ENCODE assay signal across 16 cellular contexts in genomic region chr2:197296861-197297260, GRCh38. TPM values are rescaled to one million over a fixed set of nuclear protein-coding genes. Genes with fewer than 3 reads are reported as not detected.
DNase-seq lines count a peak whose midpoint lies in the region; ATAC-seq and TF ChIP-seq lines count a peak whose summit lies in the region.
"Had no signal": no experiment of that assay in that cellular context is flagged by ENCODE, and none has a peak within 500 bp of the region (broad histone marks: within the 10 kb centered on the region; RNA-seq: fewer than 3 reads in every experiment).

No MANE protein-coding gene starts in this region.

- no peak for TF ChIP-seq POLR2A in NB4 (IDR thresholded peaks at IDR 0.05; ENCODE audit: extremely low read depth, insufficient read length)

- H3K27ac Mint-ChIP-seq in activated CD4-positive, alpha-beta T cell treated with anti-CD3 and anti-CD28 coated beads for 36 hours, result peak overlapping the region; percentile 93
- H3K27ac Mint-ChIP-seq in activated naive CD8-positive, alpha-beta T cell, result peak overlapping the region; percentile 98
- H3K27ac Mint-ChIP-seq in stimulated activated effector memory CD8-positive, alpha-beta T cell treated with anti-CD3 and anti-CD28 coated beads, Interleukin-12 subunit alpha, Interleukin-12 subunit beta, amount 100 ng/mL, for 72 hours, result peak overlapping the region; percentile 94

- H3K9me3 Mint-ChIP-seq in activated CD4-positive, alpha-beta T cell treated with anti-CD3 and anti-CD28 coated beads for 36 hours (ENCODE audit: low read depth), result peaks cover 12% of the 10 kb centered on the region
- no peaks in the 10 kb centered on the region for H3K9me3 Mint-ChIP-seq in activated naive CD8-positive, alpha-beta T cell (ENCODE audit: low read depth)
- peaks cover 2% of the 10 kb centered on the region for H3K9me3 Mint-ChIP-seq in stimulated activated effector memory CD8-positive, alpha-beta T cell treated with anti-CD3 and anti-CD28 coated beads, Interleukin-12 subunit alpha, Interleukin-12 subunit beta, amount 100 ng/mL, for 72 hours

- H3K36me3 ChIP-seq in osteoblast (ENCODE audit: insufficient read depth, low read length), result no peaks in the 10 kb centered on the region
- H3K36me3 ChIP-seq: thoracic aorta, WERI-Rb-1 had no signal

- ATAC-seq in activated CD4-positive, alpha-beta T cell treated with anti-CD3 and anti-CD28 coated beads for 36 hours, result no peak
- no peak for ATAC-seq in stimulated activated effector memory CD8-positive, alpha-beta T cell treated with anti-CD3 and anti-CD28 coated beads, Interleukin-12 subunit alpha, Interleukin-12 subunit beta, amount 100 ng/mL, for 72 hours
- ATAC-seq: A549, K562, mucosa of descending colon had no signal

- TF ChIP-seq CTCF in NB4 (IDR thresholded peaks at IDR 0.05; ENCODE audit: low read depth, low read length), result no peak
- TF ChIP-seq CTCF in osteoblast (IDR thresholded peaks at IDR 0.05; ENCODE audit: extremely low read depth, low read depth, low read length), result no peak

- H3K27me3 ChIP-seq in osteoblast (ENCODE audit: insufficient read depth, low read length), result no peaks in the 10 kb centered on the region

- H3K4me1 Mint-ChIP-seq in activated CD4-positive, alpha-beta T cell treated with anti-CD3 and anti-CD28 coated beads for 36 hours, result peaks cover 99% of the 10 kb centered on the region
- peaks cover 99% of the 10 kb centered on the region for H3K4me1 Mint-ChIP-seq in activated naive CD8-positive, alpha-beta T cell (ENCODE audit: low read depth)
- peaks cover 91% of the 10 kb centered on the region for H3K4me1 Mint-ChIP-seq in stimulated activated effector memory CD8-positive, alpha-beta T cell treated with anti-CD3 and anti-CD28 coated beads, Interleukin-12 subunit alpha, Interleukin-12 subunit beta, amount 100 ng/mL, for 72 hours

- peaks cover 66% of the 10 kb centered on the region for H3K36me3 Mint-ChIP-seq in activated CD4-positive, alpha-beta T cell treated with anti-CD3 and anti-CD28 coated beads for 36 hours (ENCODE audit: low read depth)
- H3K36me3 Mint-ChIP-seq in activated naive CD8-positive, alpha-beta T cell, result peaks cover 48% of the 10 kb centered on the region
- H3K36me3 Mint-ChIP-seq in stimulated activated effector memory CD8-positive, alpha-beta T cell treated with anti-CD3 and anti-CD28 coated beads, Interleukin-12 subunit alpha, Interleukin-12 subunit beta, amount 100 ng/mL, for 72 hours, result peaks cover 92% of the 10 kb centered on the region

- peaks cover 16% of the 10 kb centered on the region for H3K4me1 ChIP-seq in osteoblast (ENCODE audit: insufficient read depth, low read length)
- H3K4me1 ChIP-seq: A549 had no signal

- no peak for DNase-seq in activated CD4-positive, alpha-beta T cell treated with anti-CD3 and anti-CD28 coated beads for 36 hours
- DNase-seq in activated CD4-positive, alpha-beta T cell treated with anti-CD3 and anti-CD28 coated beads for 4 hours, result no peak
- DNase-seq in NB4 (ENCODE audit: low read depth) (peak; percentile 49), caudate nucleus (lab: John Stamatoyannopoulos, UW) (no peak), HK-2 (ENCODE audit: unreplicated experiment) (no peak), osteoblast (ENCODE audit: insufficient read length, low spot score, missing footprints) (no peak)
- no peak for DNase-seq in stimulated activated effector memory CD8-positive, alpha-beta T cell treated with anti-CD3 and anti-CD28 coated beads, Interleukin-12 subunit alpha, Interleukin-12 subunit beta, amount 100 ng/mL, for 72 hours (ENCODE audit: low spot score in 2 of 2)
- DNase-seq: activated gamma-delta T cell, DND-41, mucosa of descending colon, WERI-Rb-1 had no signal

- peak overlapping the region; percentile 40 for H3K4me3 ChIP-seq in NB4 (ENCODE audit: low read depth, low read length)
- no peak overlapping the region for H3K4me3 ChIP-seq in osteoblast (ENCODE audit: insufficient read depth, low read length)
- H3K4me3 ChIP-seq: A549, coronary artery, K562, mucosa of descending colon, thoracic aorta had no signal

- no peaks in the 10 kb centered on the region for H3K27me3 Mint-ChIP-seq in activated CD4-positive, alpha-beta T cell treated with anti-CD3 and anti-CD28 coated beads for 36 hours
- H3K27me3 Mint-ChIP-seq in activated naive CD8-positive, alpha-beta T cell, result no peaks in the 10 kb centered on the region

- no peak overlapping the region for H3K27ac ChIP-seq in caudate nucleus (ENCODE audit: low read depth, low read length)
- H3K27ac ChIP-seq in osteoblast (ENCODE audit: low read depth, low read length), result no peak overlapping the region
- H3K27ac ChIP-seq: A549, coronary artery, thoracic aorta, WERI-Rb-1 had no signal

- no peak overlapping the region for H3K4me2 ChIP-seq in osteoblast (ENCODE audit: insufficient read depth, low read length)
- H3K4me2 ChIP-seq: A549 had no signal

- peaks cover 3% of the 10 kb centered on the region for H4K20me1 ChIP-seq in osteoblast (ENCODE audit: insufficient read depth, low read length)

- CTCF ChIA-PET in activated CD4-positive, alpha-beta T cell treated with anti-CD3 and anti-CD28 coated beads for 36 hours (lab: Charles Lee), result interaction anchor here (1.2 to 3.0 kb wide), 6 partner anchors 9 to 47 kb away, joined by 3 to 11 read pairs (median 6); no protein-coding TSS in a partner anchor

- intact Hi-C loops in activated CD4-positive, alpha-beta T cell treated with anti-CD3 and anti-CD28 coated beads for 36 hours (cut with DNase I, micrococcal nuclease), result loop anchor here (1.0 to 2.0 kb wide), 5 partner anchors 7 to 84 kb away; no protein-coding TSS in a partner anchor

- POLR2A ChIA-PET in activated CD4-positive, alpha-beta T cell treated with anti-CD3 and anti-CD28 coated beads for 36 hours (lab: Charles Lee), result interaction anchor here (0.9 kb wide), 1 partner anchor 12 kb away, joined by 4 read pairs; no protein-coding TSS in a partner anchor

- H3K4me3 Mint-ChIP-seq in activated CD4-positive, alpha-beta T cell treated with anti-CD3 and anti-CD28 coated beads for 36 hours, result peak overlapping the region; percentile 67
- H3K4me3 Mint-ChIP-seq in activated naive CD8-positive, alpha-beta T cell, result peak overlapping the region; percentile 78
- H3K4me3 Mint-ChIP-seq in stimulated activated effector memory CD8-positive, alpha-beta T cell treated with anti-CD3 and anti-CD28 coated beads, Interleukin-12 subunit alpha, Interleukin-12 subunit beta, amount 100 ng/mL, for 72 hours, result peak overlapping the region; percentile 82

- no peak overlapping the region for H2AFZ ChIP-seq in osteoblast (ENCODE audit: low read length)

- H3K9me3 ChIP-seq in osteoblast (ENCODE audit: low read depth, low read length), result no peaks in the 10 kb centered on the region
- H3K9me3 ChIP-seq: A549, mucosa of descending colon, thoracic aorta had no signal

- peaks cover 22% of the 10 kb centered on the region for H3K79me2 ChIP-seq in osteoblast (ENCODE audit: insufficient read depth, low read length)

RNA-seq across cellular contexts. Expression of gene ANKRD44, which starts 13.7 kb away (rescaled TPM):
- total RNA-seq in activated CD4-positive, alpha-beta T cell treated with anti-CD3 and anti-CD28 coated beads for 36 hours, result 100 to 1,000 TPM; 122 to 181 TPM
- total RNA-seq in osteoblast, result 44.5 and 56.3 TPM in 2 replicates
